ENCODE assay signal across 17 cellular contexts in genomic region chr7:25671087-25671486, GRCh38.
DNase-seq lines count a peak whose midpoint lies in the region; ATAC-seq and TF ChIP-seq lines count a peak whose summit lies in the region.
"Had no signal": no experiment of that assay in that cellular context is flagged by ENCODE, and none has a peak within 500 bp of the region (broad histone marks: within the 10 kb centered on the region; RNA-seq: fewer than 3 reads in every experiment).

No MANE protein-coding gene starts in this region.

- H3K27me3 Mint-ChIP-seq in stimulated activated memory B cell treated with anti-CD40 and anti-IgM and Interleukin-4, amounts not matched to agents 10 μg/mL and 1 μg/mL and 100 μg/mL, for 72 hours = peaks cover 9% of the 10 kb centered on the region
- H3K27me3 Mint-ChIP-seq: activated CD4-positive, alpha-beta T cell treated with anti-CD3 and anti-CD28 coated beads, Interleukin-2, amount 10 ng/mL, durations not matched to agents 7 days and 5 days had no signal

- H3K27ac ChIP-seq in hepatocyte (peak overlapping the region; percentile 34), upper lobe of right lung (peak overlapping the region; percentile 72), RWPE1 (no peak overlapping the region)
- H3K27ac ChIP-seq: neural progenitor cell had no signal

- H3K4me2 ChIP-seq in hepatocyte = peak overlapping the region; percentile 55
- H3K4me2 ChIP-seq: neural progenitor cell had no signal

- peaks cover 45% of the 10 kb centered on the region for H3K4me1 ChIP-seq in hepatocyte (ENCODE audit: insufficient read depth)
- H3K4me1 ChIP-seq in upper lobe of right lung = no peaks in the 10 kb centered on the region

- TF ChIP-seq CTCF in choroid plexus epithelial cell (conservative IDR thresholded peaks at IDR 0.05; ENCODE audit: low read depth, low read length) (no peak), hepatocyte (IDR thresholded peaks at IDR 0.05; ENCODE audit: poor library complexity) (no peak), upper lobe of right lung (IDR thresholded peaks at IDR 0.05) (no peak), RWPE1 (conservative IDR thresholded peaks at IDR 0.05; ENCODE audit: low read depth) (no peak)

- H3K27me3 ChIP-seq in hepatocyte (no peaks in the 10 kb centered on the region), upper lobe of right lung (no peaks in the 10 kb centered on the region)
- H3K27me3 ChIP-seq: neural progenitor cell had no signal

- no peaks in the 10 kb centered on the region for H3K9me2 ChIP-seq in hepatocyte (replicated peaks; ENCODE audit: insufficient read depth)

- H3K27ac Mint-ChIP-seq in stimulated activated memory B cell treated with anti-CD40 and anti-IgM and Interleukin-4, amounts not matched to agents 10 μg/mL and 1 μg/mL and 100 μg/mL, for 72 hours = no peak overlapping the region
- H3K27ac Mint-ChIP-seq: activated CD4-positive, alpha-beta T cell treated with anti-CD3 and anti-CD28 coated beads, Interleukin-2, amount 10 ng/mL, durations not matched to agents 7 days and 5 days; activated naive CD8-positive, alpha-beta T cell treated with anti-CD3 and anti-CD28 coated beads, Interleukin-2, amount 10 ng/mL, durations not matched to agents 7 days and 5 days; activated T-helper 17 cell treated with anti-CD3 and anti-CD28 coated beads, Interleukin-2, amount 50 U/mL, for 72 hours; neural progenitor cell had no signal

- no peaks in the 10 kb centered on the region for H4K20me1 ChIP-seq in hepatocyte (ENCODE audit: insufficient read depth, poor library complexity, severe bottlenecking)

- no peaks in the 10 kb centered on the region for H3K79me2 ChIP-seq in hepatocyte

- DNase-seq in choroid plexus epithelial cell (ENCODE audit: low read depth) (peak; percentile 16), hepatocyte (ENCODE audit: low spot score) (no peak), renal cortical epithelial cell (ENCODE audit: low read depth) (peak; percentile 80), upper lobe of right lung (no peak), RWPE1 (ENCODE audit: low spot score) (no peak), DMS79 (lab: John Stamatoyannopoulos, UW) (no peak)
- DNase-seq: activated CD4-positive, alpha-beta T cell treated with anti-CD3 and anti-CD28 coated beads, Interleukin-2, amount 10 ng/mL, durations not matched to agents 7 days and 5 days; activated naive CD8-positive, alpha-beta T cell treated with anti-CD3 and anti-CD28 coated beads, Interleukin-2, amount 10 ng/mL, durations not matched to agents 7 days and 5 days; AML-193; left colon; MM.1S; NCI-H2171 treated with DMSO at 0.1 percent for 48 hours; SHP77; stimulated activated CD4-positive, alpha-beta T cell treated with anti-CD3 and anti-CD28 coated beads, Interleukin-15, amount 100 ng/mL, for 24 hours had no signal

- H3K36me3 ChIP-seq in hepatocyte (replicated peaks; ENCODE audit: insufficient read depth, low read depth) (no peaks in the 10 kb centered on the region), upper lobe of right lung (no peaks in the 10 kb centered on the region)
- H3K36me3 ChIP-seq: neural progenitor cell had no signal

- POLR2A ChIA-PET in RWPE1 (lab: Yijun Ruan, JAX; ENCODE audit: low non-redundant PET) = no interaction called here

- H3K4me1 Mint-ChIP-seq in stimulated activated memory B cell treated with anti-CD40 and anti-IgM and Interleukin-4, amounts not matched to agents 10 μg/mL and 1 μg/mL and 100 μg/mL, for 72 hours = no peaks in the 10 kb centered on the region
- H3K4me1 Mint-ChIP-seq: activated CD4-positive, alpha-beta T cell treated with anti-CD3 and anti-CD28 coated beads, Interleukin-2, amount 10 ng/mL, durations not matched to agents 7 days and 5 days; activated naive CD8-positive, alpha-beta T cell treated with anti-CD3 and anti-CD28 coated beads, Interleukin-2, amount 10 ng/mL, durations not matched to agents 7 days and 5 days; activated T-helper 17 cell treated with anti-CD3 and anti-CD28 coated beads, Interleukin-2, amount 50 U/mL, for 72 hours had no signal

- H3K36me3 Mint-ChIP-seq in stimulated activated memory B cell treated with anti-CD40 and anti-IgM and Interleukin-4, amounts not matched to agents 10 μg/mL and 1 μg/mL and 100 μg/mL, for 72 hours = no peaks in the 10 kb centered on the region
- H3K36me3 Mint-ChIP-seq: activated naive CD8-positive, alpha-beta T cell treated with anti-CD3 and anti-CD28 coated beads, Interleukin-2, amount 10 ng/mL, durations not matched to agents 7 days and 5 days; neural progenitor cell had no signal

- H2AFZ ChIP-seq in hepatocyte = no peak overlapping the region
- H2AFZ ChIP-seq: neural progenitor cell had no signal

- no peak overlapping the region for H3K4me3 ChIP-seq in choroid plexus epithelial cell (ENCODE audit: low read depth, low read length)
- no peak overlapping the region for H3K4me3 ChIP-seq in hepatocyte
- H3K4me3 ChIP-seq in upper lobe of right lung = no peak overlapping the region
- H3K4me3 ChIP-seq: neural progenitor cell had no signal

- intact Hi-C loops in upper lobe of right lung (cut with DNase I) = no loop called here

- no peak overlapping the region for H3K4me3 Mint-ChIP-seq in stimulated activated memory B cell treated with anti-CD40 and anti-IgM and Interleukin-4, amounts not matched to agents 10 μg/mL and 1 μg/mL and 100 μg/mL, for 72 hours
- H3K4me3 Mint-ChIP-seq: activated CD4-positive, alpha-beta T cell treated with anti-CD3 and anti-CD28 coated beads, Interleukin-2, amount 10 ng/mL, durations not matched to agents 7 days and 5 days; activated naive CD8-positive, alpha-beta T cell treated with anti-CD3 and anti-CD28 coated beads, Interleukin-2, amount 10 ng/mL, durations not matched to agents 7 days and 5 days; activated T-helper 17 cell treated with anti-CD3 and anti-CD28 coated beads, Interleukin-2, amount 50 U/mL, for 72 hours; neural progenitor cell had no signal

- H3K9me3 ChIP-seq in hepatocyte (ENCODE audit: low read depth) (no peaks in the 10 kb centered on the region), upper lobe of right lung (no peaks in the 10 kb centered on the region)

- 53% methylated on average over 10 of the region's 10 CpGs for WGBS in hepatocyte (ENCODE audit: low lambda C conversion rate, missing lambda C conversion rate)

- peak; percentile 51 for ATAC-seq in upper lobe of right lung
- ATAC-seq in stimulated activated memory B cell treated with anti-CD40 and anti-IgM and Interleukin-4, amounts not matched to agents 10 μg/mL and 1 μg/mL and 100 μg/mL, for 72 hours = no peak
- ATAC-seq: activated T-helper 17 cell treated with anti-CD3 and anti-CD28 coated beads, Interleukin-2, amount 50 U/mL, for 72 hours; left colon had no signal

- no peaks in the 10 kb centered on the region for H3K9me3 Mint-ChIP-seq in stimulated activated memory B cell treated with anti-CD40 and anti-IgM and Interleukin-4, amounts not matched to agents 10 μg/mL and 1 μg/mL and 100 μg/mL, for 72 hours
- H3K9me3 Mint-ChIP-seq: activated CD4-positive, alpha-beta T cell treated with anti-CD3 and anti-CD28 coated beads, Interleukin-2, amount 10 ng/mL, durations not matched to agents 7 days and 5 days; activated naive CD8-positive, alpha-beta T cell treated with anti-CD3 and anti-CD28 coated beads, Interleukin-2, amount 10 ng/mL, durations not matched to agents 7 days and 5 days; activated T-helper 17 cell treated with anti-CD3 and anti-CD28 coated beads, Interleukin-2, amount 50 U/mL, for 72 hours; neural progenitor cell had no signal

- CTCF ChIA-PET in RWPE1 (lab: Yijun Ruan, JAX) = interaction anchor here (0.6 kb wide), 1 partner anchor 1572 kb away, joined by 4 read pairs; no protein-coding TSS in a partner anchor

Comparison
In these comparisons a context has a peak if more than half of its experiments do, and no peak if none do; other contexts are left out.
1. DNase-seq: peak in choroid plexus epithelial cell (single experiment) and renal cortical epithelial cell (single experiment); none in hepatocyte (single experiment), upper lobe of right lung (single experiment), RWPE1 (single experiment) and DMS79 (single experiment).